ENCODE assay signal across 15 cellular contexts in genomic region chr15:73930371-73930770, GRCh38. TPM values are rescaled to one million over a fixed set of nuclear protein-coding genes. Genes with fewer than 3 reads are reported as not detected.
DNase-seq lines count a peak whose midpoint lies in the region; ATAC-seq, FAIRE-seq and TF ChIP-seq lines count a peak whose summit lies in the region.
"Had no signal": no experiment of that assay in that cellular context is flagged by ENCODE, and none has a peak within 500 bp of the region (broad histone marks: within the 10 kb centered on the region; RNA-seq: fewer than 3 reads in every experiment).

No MANE protein-coding gene starts in this region.

- peak overlapping the region; percentile 85 for H3K4me3 Mint-ChIP-seq in osteocyte (ENCODE audit: unreplicated experiment)
- H3K4me3 Mint-ChIP-seq: activated CD4-positive, alpha-beta T cell treated with anti-CD3 and anti-CD28 coated beads for 36 hours had no signal

- H3K27me3 Mint-ChIP-seq in osteocyte (ENCODE audit: unreplicated experiment), result no peaks in the 10 kb centered on the region
- H3K27me3 Mint-ChIP-seq: activated CD4-positive, alpha-beta T cell treated with anti-CD3 and anti-CD28 coated beads for 36 hours had no signal

- no peak for FAIRE-seq in urothelium cell line (lab: Jason Lieb, UNC)

- in situ Hi-C loops in ACHN (cut with HindIII; ENCODE audit: low pct_ligation_motif_present, low pct_unique_long_range_greater_than_20kb, low sequenced_read_pairs), result no loop called here

- H3K4me3 ChIP-seq in AG10803 (ENCODE audit: low read length), result peak overlapping the region; percentile 90
- H3K4me3 ChIP-seq: adrenal gland, mucosa of descending colon had no signal

- H3K4me1 Mint-ChIP-seq in osteocyte (ENCODE audit: unreplicated experiment), result peaks cover 76% of the 10 kb centered on the region

- H3K36me3 Mint-ChIP-seq in osteocyte (ENCODE audit: unreplicated experiment), result peaks cover 8% of the 10 kb centered on the region
- H3K36me3 Mint-ChIP-seq: IgD-negative memory B cell had no signal

- DNase-seq in AG10803 (ENCODE audit: low read depth), result peak; percentile 92
- DNase-seq in RPMI7951 (ENCODE audit: low read depth), result peak; percentile 87
- peak; percentile 63 for DNase-seq in fibroblast of peridontal ligament (ENCODE audit: extremely low read depth)
- peak; percentile 92 for DNase-seq in osteocyte (ENCODE audit: extremely low spot score, unreplicated experiment)
- DNase-seq in urothelium cell line (ENCODE audit: low spot score), result no peak
- no peak for DNase-seq in iPS-NIHi7 (ENCODE audit: extremely low spot score)
- DNase-seq in ACHN, result no peak
- DNase-seq: activated CD4-positive, alpha-beta T cell treated with anti-CD3 and anti-CD28 coated beads for 36 hours; Caco-2; mucosa of descending colon had no signal

- TF ChIP-seq CTCF in AG10803 (conservative IDR thresholded peaks at IDR 0.05; ENCODE audit: low read length), result no peak
- no peak for TF ChIP-seq CTCF in osteocyte (IDR thresholded peaks at IDR 0.05)

- H3K27ac Mint-ChIP-seq in osteocyte (ENCODE audit: unreplicated experiment), result peak overlapping the region; percentile 96
- H3K27ac Mint-ChIP-seq: IgD-negative memory B cell had no signal

- ATAC-seq in HG03571 (IDR thresholded peaks at IDR 0.05; ENCODE audit: unreplicated experiment), result no peak
- ATAC-seq: activated CD4-positive, alpha-beta T cell treated with anti-CD3 and anti-CD28 coated beads for 36 hours; mucosa of descending colon had no signal

- H3K9me3 Mint-ChIP-seq in osteocyte (ENCODE audit: unreplicated experiment), result no peaks in the 10 kb centered on the region
- H3K9me3 Mint-ChIP-seq: IgD-negative memory B cell had no signal

RNA-seq across cellular contexts. Expression of gene LOXL1, which starts 4.1 kb away (rescaled TPM):
- total RNA-seq in RPMI7951 (2014; rRNA removed; shearing (Covaris generic)), result 45.9 and 55.0 TPM in 2 replicates
- 398 and 417 TPM in 2 replicates for total RNA-seq in osteocyte

RNA-seq across cellular contexts. Expression of gene TBC1D21, which starts 57.0 kb away (rescaled TPM):
- total RNA-seq in RPMI7951 (2014; rRNA removed; shearing (Covaris generic)), result not detected in 2 replicates
- total RNA-seq in osteocyte, result not detected in 2 replicates
- total RNA-seq: activated CD4-positive, alpha-beta T cell treated with anti-CD3 and anti-CD28 coated beads for 36 hours; adrenal gland; Caco-2; glomerular endothelial cell; mucosa of descending colon; subcutaneous adipose tissue had no signal

Comparison
In these comparisons a context has a peak if more than half of its experiments do, and no peak if none do; other contexts are left out.
1. DNase-seq: peak in AG10803 (single experiment), RPMI7951 (single experiment), fibroblast of peridontal ligament (single experiment) and osteocyte (single experiment); none in urothelium cell line (single experiment), iPS-NIHi7 (single experiment) and ACHN (single experiment).